Comparison of ENCODE assay signal across 8 cellular contexts in genomic region chr14:24366664-24367505, GRCh38. TPM values are rescaled to one million over a fixed set of nuclear protein-coding genes. Genes with fewer than 3 reads are reported as not detected.
DNase-seq lines count a peak whose midpoint lies in the region; ATAC-seq and TF ChIP-seq lines count a peak whose summit lies in the region.

No MANE protein-coding gene starts in this region.

- peaks cover 10% of the 10 kb centered on the region for H3K36me3 ChIP-seq in HUES6 (ENCODE audit: control insufficient read depth, insufficient read depth, low read length)
- H3K36me3 ChIP-seq in iPS-20b (ENCODE audit: insufficient read depth, low read depth, low read length): no peaks in the 10 kb centered on the region
- peaks cover 0 to 22% (median 0%) of the 10 kb centered on the region in 4 donors for H3K36me3 ChIP-seq in sigmoid colon

- 1% methylated on average over 46 of the region's 46 CpGs for WGBS in sigmoid colon, 2 donors

- TF ChIP-seq CTCF in sigmoid colon (IDR thresholded peaks at IDR 0.05): no peak

- H3K4me3 ChIP-seq in HUES6 (ENCODE audit: low read depth, low read length) (peak overlapping the region; percentile 62), iPS-20b (ENCODE audit: low read length) (peak overlapping the region; percentile 77), sigmoid colon (peak overlapping the region; percentile 69 to 90 (median 80))

- peak; percentile 61 for ATAC-seq in GM21529 (IDR thresholded peaks at IDR 0.05; ENCODE audit: unreplicated experiment)

- H3K27me3 ChIP-seq in HUES6 (ENCODE audit: control insufficient read depth, insufficient read depth, low read length): peaks cover 3% of the 10 kb centered on the region
- H3K27me3 ChIP-seq in iPS-20b (ENCODE audit: insufficient read depth, low read length): peaks cover 28% of the 10 kb centered on the region
- no peaks in the 10 kb centered on the region for H3K27me3 ChIP-seq in sigmoid colon

- intact Hi-C loops in sigmoid colon (cut with DNase I): loop anchor here (1.0 to 5.0 kb wide), 4 partner anchors 64 to 225 kb away; partner anchors contain the start of genes EMC9, SDR39U1 and TINF2

- TF ChIP-seq EP300 in sigmoid colon (IDR thresholded peaks at IDR 0.05): peak in 1 of 4 donors; percentile 46

- peak overlapping the region; percentile 52; the same call in 1 of the 2 replicates for H3K27ac ChIP-seq in HUES6 (ENCODE audit: low read depth, low read length)
- peak overlapping the region; percentile 9 for H3K27ac ChIP-seq in caudate nucleus (ENCODE audit: low read depth, low read length)
- H3K27ac ChIP-seq in iPS-20b (ENCODE audit: low read length): peak overlapping the region; percentile 41
- H3K27ac ChIP-seq in sigmoid colon: peak overlapping the region; percentile 91 to 99 (median 98)

- H3K9ac ChIP-seq in HUES6 (ENCODE audit: low read length): peak overlapping the region; percentile 63
- H3K9ac ChIP-seq in iPS-20b (ENCODE audit: low read depth, low read length): peak overlapping the region; percentile 80; the same call in 1 of the 2 replicates

- TF ChIP-seq POLR2A in sigmoid colon (IDR thresholded peaks at IDR 0.05): peak; percentile 56 to 66

- H3K4me1 ChIP-seq in HUES6 (ENCODE audit: control insufficient read depth, insufficient read depth, low read length): peaks cover 9% of the 10 kb centered on the region
- H3K4me1 ChIP-seq in iPS-20b (ENCODE audit: insufficient read depth, low read length): peaks cover 12% of the 10 kb centered on the region; the same call in 1 of the 2 replicates
- peaks cover 0 to 52% (median 36%) of the 10 kb centered on the region in 4 donors for H3K4me1 ChIP-seq in sigmoid colon

- DNase-seq in GM04504 (ENCODE audit: low read depth): peak; percentile 96
- DNase-seq in caudate nucleus (lab: John Stamatoyannopoulos, UW): peak in 31 of 61 donors; percentile 6 to 94 (median 37)
- DNase-seq in sigmoid colon: peak; percentile 96
- no peak for DNase-seq in KBM-7

- H3K9me3 ChIP-seq in HUES6 (ENCODE audit: control insufficient read depth, insufficient read depth, low read depth, low read length): no peaks in the 10 kb centered on the region
- no peaks in the 10 kb centered on the region for H3K9me3 ChIP-seq in iPS-20b (ENCODE audit: insufficient read depth, low read depth, low read length)
- H3K9me3 ChIP-seq in sigmoid colon: no peaks in the 10 kb centered on the region

- in situ Hi-C loops in KBM-7 (cut with MboI; ENCODE audit: low pct_unique_long_range_greater_than_20kb, low sequenced_read_pairs): no loop called here

TF ChIP-seq in PFSK-1, 5 proteins besides CTCF, POLR2A, EP300 and RAD21:
- no peak for TF ChIP-seq POLR2AphosphoS5 (IDR thresholded peaks at IDR 0.05; ENCODE audit: low read depth, low read length)
- peak; percentile 75 for TF ChIP-seq FOXP2 (optimal IDR thresholded peaks at IDR 0.05; ENCODE audit: borderline replicate concordance, extremely low read depth, extremely low read length, insufficient read depth)
- TF ChIP-seq REST (IDR thresholded peaks at IDR 0.05; ENCODE audit: insufficient read depth in 1 of 2, low read depth in 2 of 2, low read length in 2 of 2): no peak
- TF ChIP-seq SIN3A (IDR thresholded peaks at IDR 0.05; ENCODE audit: borderline replicate concordance, insufficient read depth, low read length): peak; percentile 46; the same call in 1 of the 2 replicates
- TF ChIP-seq TAF1 (IDR thresholded peaks at IDR 0.05; ENCODE audit: borderline replicate concordance, insufficient read depth, low read length): 0 out of 2 replicates have a peak, but pooled peaks have one; percentile 4

RNA-seq across cellular contexts. Expression of gene NFATC4, which starts 1.1 kb away (rescaled TPM):
- 110 TPM for polyA plus RNA-seq in PFSK-1 (2012; ENCODE audit: insufficient read length, low read depth)
- 100 to 1,000 TPM in 1 of 4 donors, 10 to 100 TPM in 3; 29.6 to 120 (median 67.3) TPM for total RNA-seq in sigmoid colon
- 10 to 100 TPM; 10.4 to 45.1 (median 15.6) TPM for polyA plus RNA-seq in sigmoid colon

RNA-seq across cellular contexts. Expression of gene RIPK3, which starts 27.1 kb away (rescaled TPM):
- polyA plus RNA-seq in PFSK-1 (2012; ENCODE audit: insufficient read length, low read depth): not detected
- 10 to 100 TPM in 1 of 4 donors, 1 to 10 TPM in 3; 2.6 to 12.5 (median 3.7) TPM for total RNA-seq in sigmoid colon
- polyA plus RNA-seq in sigmoid colon: 10 to 100 TPM; 28.8 to 66.4 (median 43.5) TPM

RNA-seq across cellular contexts. Expression of gene NYNRIN, which starts 31.9 kb away (rescaled TPM):
- polyA plus RNA-seq in PFSK-1 (2012; ENCODE audit: insufficient read length, low read depth): 20.0 TPM
- 10 to 100 TPM in 1 of 4 donors, 1 to 10 TPM in 3; 6.8 to 17.4 (median 7.0) TPM for total RNA-seq in sigmoid colon
- 1 to 10 TPM in 1 of 3 donors, under 1 TPM in 2; 0.60 to 6.5 (median 0.92) TPM for polyA plus RNA-seq in sigmoid colon

RNA-seq across cellular contexts. Expression of gene ADCY4, which starts 32.0 kb away (rescaled TPM):
- polyA plus RNA-seq in PFSK-1 (2012; ENCODE audit: insufficient read length, low read depth): not detected
- total RNA-seq in sigmoid colon: 10 to 100 TPM in 3 of 4 donors, 1 to 10 TPM in 1; 8.1 to 36.0 (median 17.7) TPM
- 10 to 100 TPM in 1 of 3 donors, 1 to 10 TPM in 2; 1.4 to 16.5 (median 2.4) TPM for polyA plus RNA-seq in sigmoid colon

RNA-seq across cellular contexts. Expression of gene LTB4R, which starts 55.6 kb away (rescaled TPM):
- polyA plus RNA-seq in PFSK-1 (2012; ENCODE audit: insufficient read length, low read depth): 9.9 TPM
- total RNA-seq in sigmoid colon: 1 to 10 TPM; 2.1 to 4.2 (median 2.9) TPM
- polyA plus RNA-seq in sigmoid colon: 1 to 10 TPM in 2 of 3 donors, under 1 TPM in 1; 0.60 to 9.8 (median 2.1) TPM

Comparison
In these comparisons a context has a peak if more than half of its experiments do, and no peak if none do; other contexts are left out.
1. H3K27ac ChIP-seq: peak in every context shown above with its lines; median percentile 98 in sigmoid colon; 52 in HUES6; 41 in iPS-20b; 9 in caudate nucleus.